Comparison of ENCODE assay signal across 11 cellular contexts in genomic region chr2:96501886-96502810, GRCh38. TPM values are rescaled to one million over a fixed set of nuclear protein-coding genes. Genes with fewer than 3 reads are reported as not detected.
DNase-seq lines count a peak whose midpoint lies in the region; ATAC-seq and TF ChIP-seq lines count a peak whose summit lies in the region.
"Had no signal": no experiment of that assay in that cellular context is flagged by ENCODE, and none has a peak within 500 bp of the region (broad histone marks: within the 10 kb centered on the region; RNA-seq: fewer than 3 reads in every experiment).

No MANE protein-coding gene starts in this region.

- H3K4me1 ChIP-seq in right atrium auricular region = peaks cover 0 to 24% of the 10 kb centered on the region in 2 donors
- peaks cover 35% of the 10 kb centered on the region for H3K4me1 ChIP-seq in OCI-LY3 (ENCODE audit: low read length)
- H3K4me1 ChIP-seq in foreskin keratinocyte = peaks cover 7% of the 10 kb centered on the region

- peak overlapping the region in 1 of 2 donors; percentile 2 for H3K4me3 Mint-ChIP-seq in stimulated activated naive B cell treated with anti-CD40 and anti-IgM and Interleukin-4, amounts not matched to agents 10 μg/mL and 1 μg/mL and 100 μg/mL, for 72 hours

- H3K4me2 ChIP-seq in OCI-LY3 (ENCODE audit: low read length) = peak overlapping the region; percentile 65

- no peaks in the 10 kb centered on the region for H3K36me3 Mint-ChIP-seq in stimulated activated naive B cell treated with anti-CD40 and anti-IgM and Interleukin-4, amounts not matched to agents 10 μg/mL and 1 μg/mL and 100 μg/mL, for 72 hours

- H3K9me3 Mint-ChIP-seq in stimulated activated naive B cell treated with anti-CD40 and anti-IgM and Interleukin-4, amounts not matched to agents 10 μg/mL and 1 μg/mL and 100 μg/mL, for 72 hours = no peaks in the 10 kb centered on the region

- H3K36me3 ChIP-seq in right atrium auricular region = no peaks in the 10 kb centered on the region
- no peaks in the 10 kb centered on the region for H3K36me3 ChIP-seq in OCI-LY3 (replicated peaks; ENCODE audit: low read depth, low read length)

- TF ChIP-seq CTCF in right atrium auricular region (IDR thresholded peaks at IDR 0.05) = no peak
- TF ChIP-seq CTCF in OCI-LY3 (IDR thresholded peaks at IDR 0.05; ENCODE audit: low read depth, low read length) = no peak
- TF ChIP-seq CTCF in foreskin keratinocyte (conservative IDR thresholded peaks at IDR 0.05) = no peak

- H3K27me3 ChIP-seq in right atrium auricular region (peaks cover 0 to 2% of the 10 kb centered on the region in 2 donors), OCI-LY3 (ENCODE audit: low read depth, low read length) (no peaks in the 10 kb centered on the region; the same call in 1 of the 2 replicates), foreskin keratinocyte (peaks cover 33% of the 10 kb centered on the region)

- H3K27ac ChIP-seq in right atrium auricular region (no peak overlapping the region), OCI-LY3 (ENCODE audit: low read length) (no peak overlapping the region), foreskin keratinocyte (no peak overlapping the region)

- H3K9me3 ChIP-seq in right atrium auricular region (no peaks in the 10 kb centered on the region), OCI-LY3 (ENCODE audit: insufficient read depth, low read length) (no peaks in the 10 kb centered on the region)

- H3K4me3 ChIP-seq in right atrium auricular region (no peak overlapping the region), OCI-LY3 (ENCODE audit: low read length) (peak overlapping the region; percentile 22; the same call in 1 of the 2 replicates)

- peak overlapping the region; percentile 71; the same call in 1 of the 2 replicates for H2AFZ ChIP-seq in OCI-LY3 (ENCODE audit: low read depth, low read length)

- ATAC-seq in stimulated activated naive B cell treated with anti-CD40 and anti-IgM and Interleukin-4, amounts not matched to agents 10 μg/mL and 1 μg/mL and 100 μg/mL, for 72 hours (replicated peaks) = peak; percentile 43 to 47
- ATAC-seq in HG02840 (IDR thresholded peaks at IDR 0.05; ENCODE audit: low FRiP score, unreplicated experiment) (no peak), foreskin keratinocyte (no peak)

- DNase-seq in right atrium auricular region (ENCODE audit: low spot score) (peak; percentile 38), cardiac septum (ENCODE audit: low spot score) (no peak), islet precursor cell (peak; percentile 49), NCI-H187 (lab: John Stamatoyannopoulos, UW) (no peak), foreskin keratinocyte (no peak)
- DNase-seq in stimulated activated naive B cell treated with anti-CD40 and anti-IgM and Interleukin-4, amounts not matched to agents 10 μg/mL and 1 μg/mL and 100 μg/mL, for 72 hours = no peak
- DNase-seq: DND-41, Karpas-422 had no signal

- H3K9ac ChIP-seq in OCI-LY3 (ENCODE audit: low read length) = peak overlapping the region; percentile 28; the same call in 1 of the 2 replicates

- no peaks in the 10 kb centered on the region for H4K20me1 ChIP-seq in OCI-LY3 (ENCODE audit: insufficient read depth, low read length)

- H3K27ac Mint-ChIP-seq in stimulated activated naive B cell treated with anti-CD40 and anti-IgM and Interleukin-4, amounts not matched to agents 10 μg/mL and 1 μg/mL and 100 μg/mL, for 72 hours = peak overlapping the region; percentile 48

- intact Hi-C loops in cardiac septum (cut with DNase I) = loop anchor here (10.0 kb wide), 1 partner anchor 367 kb away; the partner anchor contains the start of gene ASTL

- peaks cover 30 to 37% of the 10 kb centered on the region in 2 donors for H3K4me1 Mint-ChIP-seq in stimulated activated naive B cell treated with anti-CD40 and anti-IgM and Interleukin-4, amounts not matched to agents 10 μg/mL and 1 μg/mL and 100 μg/mL, for 72 hours

- H3K79me2 ChIP-seq in OCI-LY3 (ENCODE audit: low read length) = no peaks in the 10 kb centered on the region

- H3K27me3 Mint-ChIP-seq in stimulated activated naive B cell treated with anti-CD40 and anti-IgM and Interleukin-4, amounts not matched to agents 10 μg/mL and 1 μg/mL and 100 μg/mL, for 72 hours = peaks cover 5 to 9% of the 10 kb centered on the region in 2 donors

RNA-seq across cellular contexts. Expression of gene NEURL3, which starts 3.0 kb away (rescaled TPM):
- not detected for total RNA-seq in right atrium auricular region
- total RNA-seq in cardiac septum = not detected
- not detected in 2 replicates for total RNA-seq in foreskin keratinocyte
- not detected in 2 replicates for polyA plus RNA-seq in foreskin keratinocyte
- total RNA-seq: pulmonary artery endothelial cell had no signal

RNA-seq across cellular contexts. Expression of gene ARID5A, which starts 34.4 kb away (rescaled TPM):
- total RNA-seq in right atrium auricular region (10 to 100 TPM; 17.1 to 52.6 TPM), cardiac septum (79.4 TPM), foreskin keratinocyte (7.3 and 8.5 TPM in 2 replicates)
- polyA plus RNA-seq in foreskin keratinocyte = 8.2 and 8.4 TPM in 2 replicates

Comparison
In these comparisons a context has a peak if more than half of its experiments do, and no peak if none do; other contexts are left out.
1. DNase-seq: peak in right atrium auricular region (single experiment) and islet precursor cell (single experiment); none in cardiac septum (single experiment), stimulated activated naive B cell treated with anti-CD40 and anti-IgM and Interleukin-4, amounts not matched to agents 10 μg/mL and 1 μg/mL and 100 μg/mL, for 72 hours (single experiment), NCI-H187 (0 of 2) and foreskin keratinocyte (0 of 2).
2. ATAC-seq: peak in stimulated activated naive B cell treated with anti-CD40 and anti-IgM and Interleukin-4, amounts not matched to agents 10 μg/mL and 1 μg/mL and 100 μg/mL, for 72 hours (2 of 2); none in HG02840 (single experiment) and foreskin keratinocyte (single experiment).